Comparison of ENCODE assay signal across 18 cellular contexts in genomic region chr15:56077071-56077470, GRCh38.
A peak's percentile ranks its signal among the peaks of the same experiment; 100 is the strongest.
DNase-seq lines count a peak whose midpoint lies in the region; ATAC-seq, FAIRE-seq and TF ChIP-seq lines count a peak whose summit lies in the region.
"Had no signal": no experiment of that assay in that cellular context is flagged by ENCODE, and none has a peak within 500 bp of the region (broad histone marks: within the 10 kb centered on the region; RNA-seq: fewer than 3 reads in every experiment).

No MANE protein-coding gene starts in this region.

- H3K9me3 Mint-ChIP-seq in astrocyte (ENCODE audit: unreplicated experiment) = peaks cover 4% of the 10 kb centered on the region

- H3K56ac ChIP-seq in H1 (replicated peaks; ENCODE audit: insufficient read length, low read depth, low read length) = no peak overlapping the region

- TF ChIP-seq EP300 in H1 (IDR thresholded peaks at IDR 0.05; ENCODE audit: borderline replicate concordance in 1 of 2, low read depth in 2 of 2, low read length in 2 of 2) = no peak

- H4K20me1 ChIP-seq in astrocyte (ENCODE audit: insufficient read depth, low read length) (no peaks in the 10 kb centered on the region), H1 (replicated peaks in 1 of 2; ENCODE audit: control insufficient read depth in 1 of 2, insufficient read depth in 2 of 2, low read length in 2 of 2) (no peaks in the 10 kb centered on the region)
- H4K20me1 ChIP-seq: BLaER1 had no signal

- H3K9ac ChIP-seq in astrocyte (ENCODE audit: low read length) (no peak overlapping the region), H1 (replicated peaks in 1 of 4; ENCODE audit: extremely low read depth in 1 of 4, low read depth in 3 of 4, low read length in 3 of 4) (no peak overlapping the region)
- H3K9ac ChIP-seq: BLaER1 had no signal

- no peak overlapping the region for H3K4me2 ChIP-seq in astrocyte (ENCODE audit: low read length)
- H3K4me2 ChIP-seq in H1 (ENCODE audit: insufficient read depth in 1 of 2, low read depth in 2 of 2, low read length in 2 of 2) = no peak overlapping the region
- H3K4me2 ChIP-seq: BLaER1 had no signal

- peak; percentile 44 for DNase-seq in NCI-H82 (lab: John Stamatoyannopoulos, UW)
- no peak for DNase-seq in NCI-H82 treated with DMSO at 0.1 percent for 48 hours (lab: John Stamatoyannopoulos, UW; ENCODE audit: unreplicated experiment)
- no peak for DNase-seq in astrocyte (ENCODE audit: low read depth)
- no peak for DNase-seq in H1 (ENCODE audit: low read depth in 1 of 2, low spot score in 2 of 2)
- no peak for DNase-seq in MV-4-11 (lab: John Stamatoyannopoulos, UW)
- no peak for DNase-seq in activated gamma-delta T cell treated with Interleukin-2 at 50 U/mL for 16 hours
- no peak for DNase-seq in NCI-H1930 (lab: John Stamatoyannopoulos, UW)
- DNase-seq: 8988T; Calu3; CD4-positive, alpha-beta memory T cell; GDM1; HCEC 1CT had no signal

- no peaks in the 10 kb centered on the region for H3K27me3 ChIP-seq in astrocyte (ENCODE audit: insufficient read depth, low read length)
- H3K27me3 ChIP-seq in H1 (replicated peaks in 1 of 4; ENCODE audit: control insufficient read depth in 3 of 4, extremely low read depth in 1 of 4, insufficient read depth in 3 of 4, low read length in 3 of 4) = no peaks in the 10 kb centered on the region
- H3K27me3 ChIP-seq: BLaER1 had no signal

- H2BK12ac ChIP-seq in H1 (ENCODE audit: low read depth, low read length) = no peak overlapping the region

- H2BK20ac ChIP-seq in H1 (ENCODE audit: low read length) = no peak overlapping the region

- no peak overlapping the region for H3K18ac ChIP-seq in H1 (ENCODE audit: extremely low read depth, low read length)

- no peak for ATAC-seq in HG02610 (IDR thresholded peaks at IDR 0.05; ENCODE audit: unreplicated experiment)

- no peak overlapping the region for H3K14ac ChIP-seq in H1 (ENCODE audit: insufficient read length)

- H3K27ac ChIP-seq in astrocyte (ENCODE audit: low read depth, low read length) (no peak overlapping the region), H1 (ENCODE audit: low read depth, low read length) (no peak overlapping the region)
- H3K27ac ChIP-seq: BLaER1, HL-60 had no signal

- no peaks in the 10 kb centered on the region for H3K4me1 Mint-ChIP-seq in astrocyte (ENCODE audit: low read depth, unreplicated experiment)
- H3K4me1 Mint-ChIP-seq: CD14-positive monocyte had no signal

- H2AFZ ChIP-seq in astrocyte (ENCODE audit: low read depth, low read length) (no peak overlapping the region), H1 (ENCODE audit: low read length) (peak overlapping the region; percentile 10; the same call in 1 of the 2 replicates)

- peak overlapping the region; percentile 12 for H3K27ac Mint-ChIP-seq in astrocyte (ENCODE audit: unreplicated experiment)
- H3K27ac Mint-ChIP-seq: CD14-positive monocyte; CD4-positive, alpha-beta memory T cell had no signal

- no peak overlapping the region for H2BK5ac ChIP-seq in H1 (ENCODE audit: low read depth, low read length)

- H3K4me1 ChIP-seq in astrocyte (ENCODE audit: insufficient read depth, low read length) (no peaks in the 10 kb centered on the region), H1 (replicated peaks in 1 of 4; ENCODE audit: control insufficient read depth in 3 of 4, insufficient read depth in 4 of 4, low read length in 3 of 4) (no peaks in the 10 kb centered on the region)
- H3K4me1 ChIP-seq: BLaER1 had no signal

- H2AK5ac ChIP-seq in H1 (ENCODE audit: low read depth, low read length) = no peak overlapping the region

- no peak overlapping the region for H3K4ac ChIP-seq in H1 (replicated peaks; ENCODE audit: insufficient read length, low read depth, low read length)

- H2BK15ac ChIP-seq in H1 (ENCODE audit: low read length) = no peak overlapping the region

- no peak overlapping the region for H4K91ac ChIP-seq in H1 (replicated peaks; ENCODE audit: insufficient read length, low read length)

- H2BK120ac ChIP-seq in H1 (replicated peaks; ENCODE audit: low read depth, low read length) = no peak overlapping the region

- H3K4me3 Mint-ChIP-seq in astrocyte (ENCODE audit: unreplicated experiment) = no peak overlapping the region
- H3K4me3 Mint-ChIP-seq: CD14-positive monocyte; CD4-positive, alpha-beta memory T cell had no signal

- H4K5ac ChIP-seq in H1 (ENCODE audit: insufficient read length, low read depth, low read length) = no peak overlapping the region

- H3K79me1 ChIP-seq in H1 (ENCODE audit: low read depth, low read length) = no peaks in the 10 kb centered on the region

- H3K79me2 ChIP-seq in astrocyte (ENCODE audit: insufficient read depth, low read length) (no peaks in the 10 kb centered on the region), H1 (ENCODE audit: control insufficient read depth in 1 of 2, insufficient read depth in 2 of 2, low read length in 2 of 2) (no peaks in the 10 kb centered on the region)

- no peak for TF ChIP-seq POLR2A in H1 (IDR thresholded peaks at IDR 0.05; ENCODE audit: control extremely low read depth in 1 of 2, low read depth in 2 of 2, low read length in 2 of 2)

- POLR2A ChIA-PET in H1 (lab: Charles Lee; ENCODE audit: partially characterized antibody) = no interaction called here

- CTCF ChIA-PET in H1 (lab: Charles Lee; ENCODE audit: partially characterized antibody) = interaction anchor here (0.7 to 1.1 kb wide), 3 partner anchors 16 to 146 kb away, joined by 3 to 4 read pairs (median 3); no protein-coding TSS in a partner anchor

- no peaks in the 10 kb centered on the region for H3K27me3 Mint-ChIP-seq in astrocyte (ENCODE audit: low read depth, unreplicated experiment)

- TF ChIP-seq CTCF in astrocyte (IDR thresholded peaks at IDR 0.05; ENCODE audit: insufficient read depth, low read depth, low read length) (no peak), H1 (IDR thresholded peaks at IDR 0.05; ENCODE audit: control extremely low read depth in 1 of 3, insufficient read depth in 1 of 3, low read depth in 1 of 3, low read length in 3 of 3) (no peak)

- no peak overlapping the region for H3K23ac ChIP-seq in H1 (ENCODE audit: insufficient read length)

- H3K23me2 ChIP-seq in H1 (ENCODE audit: low read depth, low read length) = no peaks in the 10 kb centered on the region

- no peak overlapping the region for H4K8ac ChIP-seq in H1 (ENCODE audit: extremely low read depth, insufficient read depth, low read length)

- TF ChIP-seq RAD21 in H1 (IDR thresholded peaks at IDR 0.05 in 1 of 2, conservative IDR thresholded peaks at IDR 0.05 in 1 of 2; ENCODE audit: low read depth in 2 of 2, low read length in 2 of 2) = no peak

- no peaks in the 10 kb centered on the region for H3K9me3 ChIP-seq in astrocyte (ENCODE audit: insufficient read depth, low read depth, low read length)
- H3K9me3 ChIP-seq in H1 (ENCODE audit: insufficient read depth in 2 of 2, low read depth in 1 of 2, low read length in 1 of 2) = no peaks in the 10 kb centered on the region
- H3K9me3 ChIP-seq: BLaER1 had no signal

- FAIRE-seq in astrocyte (lab: Jason Lieb, UNC) (no peak), H1 (lab: Jason Lieb, UNC) (no peak)
- FAIRE-seq: GM12892, H54 had no signal

- H3K4me3 ChIP-seq in astrocyte (ENCODE audit: insufficient read depth, low read depth, low read length) (no peak overlapping the region), H1 (ENCODE audit: extremely low read depth in 1 of 4, insufficient read depth in 2 of 4, low read depth in 3 of 4, low read length in 4 of 4) (no peak overlapping the region)
- H3K4me3 ChIP-seq: BLaER1 had no signal

- H3K36me3 ChIP-seq in astrocyte (ENCODE audit: insufficient read depth, low read length) = no peaks in the 10 kb centered on the region
- no peaks in the 10 kb centered on the region for H3K36me3 ChIP-seq in H1 (ENCODE audit: control insufficient read depth in 2 of 4, insufficient read depth in 4 of 4, low read length in 3 of 4)
- H3K36me3 ChIP-seq: BLaER1 had no signal

- 85% methylated on average over 5 of the region's 5 CpGs; no CpG with 5 or more reads in 1 of the 2 experiments for WGBS in H1 (ENCODE audit: extremely low coverage in 1 of 2, insufficient coverage in 1 of 2, insufficient read length in 1 of 2, insufficient replicate concordance in 2 of 2, low coverage in 1 of 2, low lambda C conversion rate in 2 of 2, missing lambda C conversion rate in 1 of 2), 2 experiments

- H3K36me3 Mint-ChIP-seq in astrocyte (ENCODE audit: low read depth, unreplicated experiment) = peaks cover 2% of the 10 kb centered on the region
- H3K36me3 Mint-ChIP-seq: CD14-positive monocyte; CD4-positive, alpha-beta memory T cell had no signal

TF ChIP-seq in H1, 55 proteins besides CTCF, POLR2A, EP300 and RAD21:
- TF ChIP-seq SP1 (IDR thresholded peaks at IDR 0.05; ENCODE audit: low read depth, low read length) (no peak), SP2 (IDR thresholded peaks at IDR 0.05; ENCODE audit: low read length) (no peak), EGR1 (IDR thresholded peaks at IDR 0.05; ENCODE audit: borderline replicate concordance, low read depth, low read length) (no peak), E2F6 (IDR thresholded peaks at IDR 0.05) (no peak), SIRT6 (IDR thresholded peaks at IDR 0.05; ENCODE audit: low read length) (no peak), RNF2 (IDR thresholded peaks at IDR 0.05; ENCODE audit: borderline replicate concordance, low read depth, low read length, missing control alignments, poor library complexity, severe bottlenecking) (no peak), NANOG (IDR thresholded peaks at IDR 0.05; ENCODE audit: insufficient read depth, low read depth, low read length, poor library complexity, severe bottlenecking) (no peak), SIX5 (IDR thresholded peaks at IDR 0.05; ENCODE audit: low read depth, low read length) (no peak), BRCA1 (IDR thresholded peaks at IDR 0.05; ENCODE audit: low read depth, low read length) (no peak), JUN (IDR thresholded peaks at IDR 0.05; ENCODE audit: low read depth, low read length) (no peak), RBBP5 (IDR thresholded peaks at IDR 0.05; ENCODE audit: borderline replicate concordance, low read depth, low read length) (no peak), POLR2AphosphoS5 (IDR thresholded peaks at IDR 0.05; ENCODE audit: low read depth, low read length) (no peak), RFX5 (IDR thresholded peaks at IDR 0.05; ENCODE audit: borderline replicate concordance, low read depth, low read length) (no peak)
